Comparison of ENCODE assay signal across 1 cellular context in genomic region chr19:17215125-17215971, GRCh38.
A peak's percentile ranks its signal among the peaks of the same experiment; 100 is the strongest.
TF ChIP-seq lines count a peak whose summit lies in the region.

Gene USE1, plus strand, starts transcription at chr19:17215357. Its CDS starts 49 bp downstream, at chr19:17215406.

TF ChIP-seq in K562, 482 proteins besides CTCF, POLR2A, EP300 and RAD21 (continued from another document and continues in another):
- peak; percentile 96 for TF ChIP-seq ZFX (CRISPR knock-in tag; IDR thresholded peaks at IDR 0.05)
- TF ChIP-seq GATAD2A (IDR thresholded peaks at IDR 0.05) = no peak
- TF ChIP-seq NCOA4 (IDR thresholded peaks at IDR 0.05; ENCODE audit: partially characterized antibody) = no peak
- TF ChIP-seq HNRNPUL1 (IDR thresholded peaks at IDR 0.05; ENCODE audit: low read length) = no peak
- peak; percentile 73; the same call in 1 of the 2 replicates for TF ChIP-seq E2F1 (CRISPR knock-in tag; IDR thresholded peaks at IDR 0.05)
- TF ChIP-seq BRF2 (IDR thresholded peaks at IDR 0.05; ENCODE audit: borderline replicate concordance, insufficient read depth, insufficient read length) = no peak
- TF ChIP-seq TARDBP (IDR thresholded peaks at IDR 0.05) = peak; percentile 66; the same call in 1 of the 2 replicates
- no peak for TF ChIP-seq ARID3B (CRISPR knock-in tag; IDR thresholded peaks at IDR 0.05; ENCODE audit: borderline replicate concordance)
- no peak for TF ChIP-seq HNRNPK (IDR thresholded peaks at IDR 0.05; ENCODE audit: low read depth, low read length, poor library complexity, severe bottlenecking)
- no peak for TF ChIP-seq MGA (IDR thresholded peaks at IDR 0.05)
- no peak for TF ChIP-seq MTF1 (CRISPR knock-in tag; IDR thresholded peaks at IDR 0.05; ENCODE audit: borderline replicate concordance)
- TF ChIP-seq KAT2B (IDR thresholded peaks at IDR 0.05; ENCODE audit: low read depth, low read length) = no peak
- TF ChIP-seq IRF9 (tag; IDR thresholded peaks at IDR 0.05) = no peak
- TF ChIP-seq SNIP1 (IDR thresholded peaks at IDR 0.05; ENCODE audit: low read depth) = no peak
- TF ChIP-seq ZNF445 (CRISPR knock-in tag; IDR thresholded peaks at IDR 0.05; ENCODE audit: low read depth) = no peak
- peak; percentile 78 for TF ChIP-seq ATF6 (CRISPR knock-in tag; IDR thresholded peaks at IDR 0.05)
- peak; percentile 88 for TF ChIP-seq KLF1 (tag; IDR thresholded peaks at IDR 0.05)
- TF ChIP-seq GTF3C2 (IDR thresholded peaks at IDR 0.05; ENCODE audit: borderline replicate concordance, extremely low read depth, insufficient read length) = no peak
- TF ChIP-seq ILK (tag; IDR thresholded peaks at IDR 0.05; ENCODE audit: borderline replicate concordance, low read depth) = no peak
- TF ChIP-seq HDGF (IDR thresholded peaks at IDR 0.05) = no peak
- no peak for TF ChIP-seq ZNF707 (CRISPR knock-in tag; conservative IDR thresholded peaks at IDR 0.05)
- TF ChIP-seq ASH1L (IDR thresholded peaks at IDR 0.05; ENCODE audit: borderline replicate concordance, low read depth, partially characterized antibody) = peak; percentile 69
- TF ChIP-seq TEAD1 (CRISPR knock-in tag; IDR thresholded peaks at IDR 0.05) = peak in 1 of 2 experiments; percentile 67; a peak in 3 of 4 replicates
- TF ChIP-seq L3MBTL2 (IDR thresholded peaks at IDR 0.05) = peak; percentile 78
- peak; percentile 98 for TF ChIP-seq TAF7 (tag; IDR thresholded peaks at IDR 0.05)
- TF ChIP-seq ZNF277 (CRISPR knock-in tag; IDR thresholded peaks at IDR 0.05; ENCODE audit: borderline replicate concordance) = no peak
- TF ChIP-seq IRF1 (CRISPR knock-in tag; IDR thresholded peaks at IDR 0.05; ENCODE audit: borderline replicate concordance) = no peak
- peak; percentile 46 for TF ChIP-seq PKNOX1 (IDR thresholded peaks at IDR 0.05)
- no peak for TF ChIP-seq PPARD (CRISPR knock-in tag; IDR thresholded peaks at IDR 0.05)
- TF ChIP-seq NRF1 (conservative IDR thresholded peaks at IDR 0.05 in 1 of 2, IDR thresholded peaks at IDR 0.05 in 1 of 2) = peak in 1 of 2 experiments; percentile 43; a peak in 1 of 4 replicates
